Comparison of ENCODE assay signal across 13 cellular contexts in genomic region chr2:68744517-68744916, GRCh38. TPM values are rescaled to one million over a fixed set of nuclear protein-coding genes. Genes with fewer than 3 reads are reported as not detected.
DNase-seq lines count a peak whose midpoint lies in the region; ATAC-seq and TF ChIP-seq lines count a peak whose summit lies in the region.
"Had no signal": no experiment of that assay in that cellular context is flagged by ENCODE, and none has a peak within 500 bp of the region (broad histone marks: within the 10 kb centered on the region; RNA-seq: fewer than 3 reads in every experiment).

No MANE protein-coding gene starts in this region.

- no peak for DNase-seq in T-helper 2 cell treated with Interferon-gamma antibody and Interleukin-4, amounts not matched to agents 5 μg/mL and 100 μg/mL, for 36 hours (ENCODE audit: low spot score)
- DNase-seq in T-helper 2 cell (no peak), astrocyte of the cerebellum (ENCODE audit: low read depth) (no peak), osteocyte (ENCODE audit: extremely low spot score, unreplicated experiment) (peak; percentile 30), NCI-H1048 (lab: John Stamatoyannopoulos, UW) (no peak)
- no peak for DNase-seq in stimulated activated CD4-positive, alpha-beta T cell treated with anti-CD3 and anti-CD28 coated beads, Interleukin-4, amount 100 ng/mL, for 1 hour
- DNase-seq: GF-D8, NCI-H2107 had no signal

- H3K36me3 ChIP-seq in Loucy (ENCODE audit: insufficient read depth, low read length), result 0 out of 2 replicates have a peak, but pooled peaks cover 3% of the 10 kb centered on the region

- no peaks in the 10 kb centered on the region for H3K9me2 ChIP-seq in Loucy (replicated peaks; ENCODE audit: low read depth, low read length)

- H3K9me3 Mint-ChIP-seq in T-helper 2 cell treated with Interferon-gamma antibody and Interleukin-4, amounts not matched to agents 5 μg/mL and 100 μg/mL, for 36 hours, result no peaks in the 10 kb centered on the region
- H3K9me3 Mint-ChIP-seq in osteocyte (ENCODE audit: unreplicated experiment), result no peaks in the 10 kb centered on the region

- H3K27me3 Mint-ChIP-seq in T-helper 2 cell treated with Interferon-gamma antibody and Interleukin-4, amounts not matched to agents 5 μg/mL and 100 μg/mL, for 36 hours (ENCODE audit: low read depth), result no peaks in the 10 kb centered on the region
- H3K27me3 Mint-ChIP-seq in osteocyte (ENCODE audit: unreplicated experiment), result peaks cover 24% of the 10 kb centered on the region

- H3K36me3 Mint-ChIP-seq in T-helper 2 cell treated with Interferon-gamma antibody and Interleukin-4, amounts not matched to agents 5 μg/mL and 100 μg/mL, for 36 hours (ENCODE audit: low read depth), result peaks cover 68% of the 10 kb centered on the region
- no peaks in the 10 kb centered on the region for H3K36me3 Mint-ChIP-seq in osteocyte (ENCODE audit: unreplicated experiment)
- H3K36me3 Mint-ChIP-seq: mesothelial cell of epicardium had no signal

- H2AFZ ChIP-seq in Loucy (ENCODE audit: low read length), result no peak overlapping the region

- H3K4me2 ChIP-seq in Loucy (ENCODE audit: low read depth, low read length, poor library complexity, severe bottlenecking), result peak overlapping the region; percentile 92
- H3K4me2 ChIP-seq: A549 had no signal

- peak overlapping the region; percentile 65 for H3K27ac Mint-ChIP-seq in T-helper 2 cell treated with Interferon-gamma antibody and Interleukin-4, amounts not matched to agents 5 μg/mL and 100 μg/mL, for 36 hours
- H3K27ac Mint-ChIP-seq in osteocyte (ENCODE audit: unreplicated experiment), result no peak overlapping the region
- H3K27ac Mint-ChIP-seq: mesothelial cell of epicardium had no signal

- H3K9ac ChIP-seq in Loucy (ENCODE audit: low read depth, low read length, poor library complexity, severe bottlenecking), result peak overlapping the region; percentile 84

- no peaks in the 10 kb centered on the region for H4K20me1 ChIP-seq in Loucy (ENCODE audit: insufficient read depth, low read length, poor library complexity, severe bottlenecking)

- no peaks in the 10 kb centered on the region for H3K9me3 ChIP-seq in Loucy (ENCODE audit: insufficient read depth, low read depth, low read length)
- H3K9me3 ChIP-seq: A549 had no signal

- ATAC-seq in GM18909 (IDR thresholded peaks at IDR 0.05; ENCODE audit: poor library complexity, unreplicated experiment), result no peak
- ATAC-seq: A549, HepG2 had no signal

- H3K4me3 Mint-ChIP-seq in T-helper 2 cell treated with Interferon-gamma antibody and Interleukin-4, amounts not matched to agents 5 μg/mL and 100 μg/mL, for 36 hours, result peak overlapping the region; percentile 44
- no peak overlapping the region for H3K4me3 Mint-ChIP-seq in osteocyte (ENCODE audit: unreplicated experiment)
- H3K4me3 Mint-ChIP-seq: mesothelial cell of epicardium had no signal

- no peaks in the 10 kb centered on the region for H3F3A ChIP-seq in Loucy (ENCODE audit: low read depth)

- no peaks in the 10 kb centered on the region for H3K27me3 ChIP-seq in Loucy (ENCODE audit: insufficient read depth, low read length, poor library complexity, severe bottlenecking)

- 0 out of 2 replicates have a peak, but pooled peaks have one; percentile 12 for TF ChIP-seq CTCF in Loucy (conservative IDR thresholded peaks at IDR 0.05; ENCODE audit: low read length)
- peak; percentile 19 for TF ChIP-seq CTCF in astrocyte of the cerebellum (IDR thresholded peaks at IDR 0.05; ENCODE audit: low read depth, low read length, missing control alignments)
- TF ChIP-seq CTCF in osteocyte (IDR thresholded peaks at IDR 0.05), result no peak

- H3K4me3 ChIP-seq in Loucy (ENCODE audit: low read length, poor library complexity, severe bottlenecking) (no peak overlapping the region), astrocyte of the cerebellum (ENCODE audit: low read depth, low read length) (no peak overlapping the region)
- H3K4me3 ChIP-seq: A549 had no signal

- H3K4me1 ChIP-seq in Loucy (ENCODE audit: insufficient read depth, low read length, poor library complexity, severe bottlenecking), result peaks cover 93% of the 10 kb centered on the region
- H3K4me1 ChIP-seq: A549 had no signal

- peaks cover 86% of the 10 kb centered on the region for H3K4me1 Mint-ChIP-seq in T-helper 2 cell treated with Interferon-gamma antibody and Interleukin-4, amounts not matched to agents 5 μg/mL and 100 μg/mL, for 36 hours (ENCODE audit: low read depth)
- H3K4me1 Mint-ChIP-seq in osteocyte (ENCODE audit: unreplicated experiment), result no peaks in the 10 kb centered on the region

- peaks cover 95% of the 10 kb centered on the region for H3K79me2 ChIP-seq in Loucy (ENCODE audit: insufficient read depth, low read length)

- in situ Hi-C loops in astrocyte of the cerebellum (cut with HindIII; ENCODE audit: low sequenced_read_pairs), result no loop called here

RNA-seq across cellular contexts. Expression of gene ARHGAP25, which starts 9.9 kb away (rescaled TPM):
- 0.42 and 0.43 TPM in 2 replicates for total RNA-seq in osteocyte
- total RNA-seq: HepG2 had no signal
